Comparison of ENCODE assay signal across 18 cellular contexts in the genomic region with DNA sequence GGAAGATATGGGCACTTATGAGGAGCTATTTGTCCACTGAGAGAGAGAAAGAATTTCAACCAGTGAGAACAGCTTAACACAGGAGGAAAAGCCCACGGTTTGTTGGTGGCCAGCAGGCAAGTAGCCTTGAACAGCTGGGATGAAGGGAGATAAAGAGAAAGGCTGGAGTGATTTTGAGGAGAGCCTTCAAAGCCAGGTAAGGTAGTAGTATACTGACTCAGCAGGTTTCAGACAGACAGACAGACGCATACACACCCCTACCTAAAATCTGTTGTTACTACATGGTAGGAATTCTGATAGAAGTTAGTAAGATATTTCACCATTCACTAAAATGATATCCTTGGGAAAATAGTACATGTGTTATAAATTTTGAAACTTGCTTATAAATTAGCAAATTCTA.
A peak's percentile ranks its signal among the peaks of the same experiment; 100 is the strongest.
DNase-seq lines count a peak whose midpoint lies in the region; ATAC-seq, FAIRE-seq and TF ChIP-seq lines count a peak whose summit lies in the region.
"Had no signal": no experiment of that assay in that cellular context is flagged by ENCODE, and none has a peak within 500 bp of the region (broad histone marks: within the 10 kb centered on the region; RNA-seq: fewer than 3 reads in every experiment).

No MANE protein-coding gene starts in this region.

- no peaks in the 10 kb centered on the region for H3K27me3 ChIP-seq in endothelial cell of umbilical vein (ENCODE audit: control insufficient read depth in 2 of 2, insufficient read depth in 2 of 2, low read length in 2 of 2)
- H3K27me3 ChIP-seq in trophoblast cell (ENCODE audit: insufficient read depth, low read length), result no peaks in the 10 kb centered on the region

- no peak for TF ChIP-seq POLR2A in A549 (IDR thresholded peaks at IDR 0.05; ENCODE audit: low read length)
- no peak for TF ChIP-seq POLR2A in endothelial cell of umbilical vein (IDR thresholded peaks at IDR 0.05; ENCODE audit: low read depth, low read length)

- no peak overlapping the region for H3K23ac ChIP-seq in trophoblast cell (ENCODE audit: low read length)

- H3K9me3 Mint-ChIP-seq in HFFc6, result peaks cover 14% of the 10 kb centered on the region; the same call in 1 of the 2 replicates
- peaks cover 2% of the 10 kb centered on the region for H3K9me3 Mint-ChIP-seq in activated CD8-positive, alpha-beta memory T cell treated with anti-CD3 and anti-CD28 coated beads, Interleukin-2, amount 10 ng/mL, durations not matched to agents 7 days and 5 days (ENCODE audit: low read depth)
- H3K9me3 Mint-ChIP-seq in activated CD8-positive, alpha-beta T cell treated with anti-CD3 and anti-CD28 coated beads for 36 hours, result peaks cover 2% of the 10 kb centered on the region
- H3K9me3 Mint-ChIP-seq: immature natural killer cell; stimulated activated naive CD8-positive, alpha-beta T cell treated with anti-CD3 and anti-CD28 coated beads, Interleukin-15, Interleukin-2, amounts not matched to agents 100 ng/mL and 50 ng/mL, for 24 hours had no signal

- ATAC-seq in A549 (0 out of 6 replicates have a peak, but pooled peaks of 1 of the 2 experiments have one; percentile 24), GM21381 (IDR thresholded peaks at IDR 0.05; ENCODE audit: unreplicated experiment) (no peak)
- ATAC-seq in activated CD8-positive, alpha-beta memory T cell treated with anti-CD3 and anti-CD28 coated beads, Interleukin-2, amount 10 ng/mL, durations not matched to agents 7 days and 5 days, result no peak
- no peak for ATAC-seq in activated CD8-positive, alpha-beta T cell treated with anti-CD3 and anti-CD28 coated beads for 36 hours

- H3K27me3 Mint-ChIP-seq in HFFc6 (ENCODE audit: insufficient read depth), result 0 out of 2 replicates have a peak, but pooled peaks cover 3% of the 10 kb centered on the region
- no peaks in the 10 kb centered on the region for H3K27me3 Mint-ChIP-seq in activated CD8-positive, alpha-beta memory T cell treated with anti-CD3 and anti-CD28 coated beads, Interleukin-2, amount 10 ng/mL, durations not matched to agents 7 days and 5 days
- H3K27me3 Mint-ChIP-seq in activated CD8-positive, alpha-beta T cell treated with anti-CD3 and anti-CD28 coated beads for 36 hours, result no peaks in the 10 kb centered on the region
- H3K27me3 Mint-ChIP-seq: activated CD4-positive, alpha-beta T cell treated with anti-CD3 and anti-CD28 coated beads, Interleukin-2, amount 10 ng/mL, durations not matched to agents 24 days and 14 days; CD4-positive, alpha-beta memory T cell; stimulated activated naive CD8-positive, alpha-beta T cell treated with anti-CD3 and anti-CD28 coated beads, Interleukin-15, Interleukin-2, amounts not matched to agents 100 ng/mL and 50 ng/mL, for 24 hours had no signal

- H3K4me1 ChIP-seq in A549 (no peaks in the 10 kb centered on the region), endothelial cell of umbilical vein (ENCODE audit: control insufficient read depth, extremely low read depth, insufficient read depth, low read length) (peaks cover 33% of the 10 kb centered on the region), trophoblast cell (ENCODE audit: control insufficient read depth in 1 of 2, insufficient read depth in 2 of 2, low read length in 2 of 2) (peaks cover 8 to 16% of the 10 kb centered on the region in 2 experiments)

- WGBS in A549 (ENCODE audit: missing lambda C conversion rate), result 87% methylated on average over 2 of the region's 2 CpGs
- WGBS in trophoblast cell (ENCODE audit: extremely low coverage, insufficient coverage, insufficient read length), result no CpG with 5 or more reads among the region's 2 CpGs

- H3K36me3 ChIP-seq in endothelial cell of umbilical vein (ENCODE audit: control insufficient read depth in 2 of 2, extremely low read depth in 1 of 2, insufficient read depth in 2 of 2, low read length in 2 of 2), result peaks cover 0 to 9% of the 10 kb centered on the region in 2 experiments
- H3K36me3 ChIP-seq in trophoblast cell (ENCODE audit: control insufficient read depth in 1 of 2, insufficient read depth in 2 of 2, low read length in 2 of 2), result no peaks in the 10 kb centered on the region

- H3K4me1 Mint-ChIP-seq in HFFc6 (ENCODE audit: low read depth), result peaks cover 94% of the 10 kb centered on the region
- peaks cover 1% of the 10 kb centered on the region for H3K4me1 Mint-ChIP-seq in activated CD8-positive, alpha-beta memory T cell treated with anti-CD3 and anti-CD28 coated beads, Interleukin-2, amount 10 ng/mL, durations not matched to agents 7 days and 5 days
- H3K4me1 Mint-ChIP-seq in activated CD8-positive, alpha-beta T cell treated with anti-CD3 and anti-CD28 coated beads for 36 hours (ENCODE audit: low read depth), result no peaks in the 10 kb centered on the region
- H3K4me1 Mint-ChIP-seq: activated CD4-positive, alpha-beta T cell treated with anti-CD3 and anti-CD28 coated beads, Interleukin-2, amount 10 ng/mL, durations not matched to agents 24 days and 14 days; CD4-positive, alpha-beta memory T cell; immature natural killer cell had no signal

- no peak overlapping the region for H2BK120ac ChIP-seq in trophoblast cell (ENCODE audit: insufficient read depth, low read length, poor library complexity)

- H2BK5ac ChIP-seq in trophoblast cell (ENCODE audit: low read depth, low read length, poor library complexity), result peak overlapping the region; percentile 28

- no peak for FAIRE-seq in A549 (lab: Jason Lieb, UNC)
- no peak for FAIRE-seq in endothelial cell of umbilical vein (lab: Jason Lieb, UNC)

- H3K36me3 Mint-ChIP-seq in HFFc6 (ENCODE audit: low read depth), result peaks cover 41% of the 10 kb centered on the region
- peaks cover 1% of the 10 kb centered on the region for H3K36me3 Mint-ChIP-seq in activated CD8-positive, alpha-beta memory T cell treated with anti-CD3 and anti-CD28 coated beads, Interleukin-2, amount 10 ng/mL, durations not matched to agents 7 days and 5 days
- no peaks in the 10 kb centered on the region for H3K36me3 Mint-ChIP-seq in activated CD8-positive, alpha-beta T cell treated with anti-CD3 and anti-CD28 coated beads for 36 hours (ENCODE audit: low read depth)

- H3K27ac Mint-ChIP-seq in HFFc6, result peak overlapping the region; percentile 43
- no peak overlapping the region for H3K27ac Mint-ChIP-seq in activated CD8-positive, alpha-beta memory T cell treated with anti-CD3 and anti-CD28 coated beads, Interleukin-2, amount 10 ng/mL, durations not matched to agents 7 days and 5 days
- no peak overlapping the region for H3K27ac Mint-ChIP-seq in activated CD8-positive, alpha-beta T cell treated with anti-CD3 and anti-CD28 coated beads for 36 hours
- H3K27ac Mint-ChIP-seq: activated CD4-positive, alpha-beta T cell treated with anti-CD3 and anti-CD28 coated beads, Interleukin-2, amount 10 ng/mL, durations not matched to agents 24 days and 14 days; stimulated activated naive CD8-positive, alpha-beta T cell treated with anti-CD3 and anti-CD28 coated beads, Interleukin-15, Interleukin-2, amounts not matched to agents 100 ng/mL and 50 ng/mL, for 24 hours had no signal

- peaks cover 24% of the 10 kb centered on the region for H3K79me1 ChIP-seq in trophoblast cell (ENCODE audit: low read length)

- no peak overlapping the region for H4K12ac ChIP-seq in trophoblast cell (ENCODE audit: low read depth, low read length)

- H3K9ac ChIP-seq in endothelial cell of umbilical vein (replicated peaks; ENCODE audit: extremely low read depth, insufficient read depth, low read length) (no peak overlapping the region), trophoblast cell (ENCODE audit: low read length) (no peak overlapping the region)

- intact Hi-C loops in endothelial cell of umbilical vein (cut with micrococcal nuclease), result no loop called here
- intact Hi-C loops in activated CD8-positive, alpha-beta T cell treated with anti-CD3 and anti-CD28 coated beads for 36 hours (cut with micrococcal nuclease), result loop anchor here (10.0 kb wide), 1 partner anchor 189 kb away; no protein-coding TSS in a partner anchor

- peaks cover 3% of the 10 kb centered on the region for H4K20me1 ChIP-seq in endothelial cell of umbilical vein (replicated peaks; ENCODE audit: control insufficient read depth, extremely low read depth, insufficient read depth, low read length)

- dilution Hi-C loops in endothelial cell of umbilical vein (cut with MboI; ENCODE audit: extremely low pct_ligation_motif_present, low sequenced_read_pairs), result no loop called here

- no peak overlapping the region for H3K4ac ChIP-seq in trophoblast cell (ENCODE audit: low read depth, low read length)

- H3K9me3 ChIP-seq in A549, result no peaks in the 10 kb centered on the region
- no peaks in the 10 kb centered on the region for H3K9me3 ChIP-seq in endothelial cell of umbilical vein (replicated peaks; ENCODE audit: control insufficient read depth, insufficient read depth, low read length)
- no peaks in the 10 kb centered on the region for H3K9me3 ChIP-seq in trophoblast cell (ENCODE audit: insufficient read depth, low read depth, low read length)

- peaks cover 25% of the 10 kb centered on the region for H3K79me2 ChIP-seq in endothelial cell of umbilical vein (ENCODE audit: control insufficient read depth, insufficient read depth, low read length)
- H3K79me2 ChIP-seq in trophoblast cell (ENCODE audit: control insufficient read depth, insufficient read depth, low read length, poor library complexity), result peaks cover 2% of the 10 kb centered on the region

- DNase-seq in A549 (ENCODE audit: low read depth in 1 of 2, low spot score in 1 of 2), result no peak
- DNase-seq in HFFc6, result no peak
- no peak for DNase-seq in endothelial cell of umbilical vein (ENCODE audit: low read depth, low spot score)
- DNase-seq in trophoblast cell, result peak in 1 of 2 donors; percentile 49
- no peak for DNase-seq in activated CD8-positive, alpha-beta memory T cell treated with anti-CD3 and anti-CD28 coated beads, Interleukin-2, amount 10 ng/mL, durations not matched to agents 7 days and 5 days
- no peak for DNase-seq in GOT3 (lab: John Stamatoyannopoulos, UW)
- DNase-seq in activated CD8-positive, alpha-beta T cell treated with anti-CD3 and anti-CD28 coated beads for 36 hours, result no peak
- DNase-seq: activated CD4-positive, alpha-beta T cell treated with anti-CD3 and anti-CD28 coated beads, Interleukin-2, amount 10 ng/mL, durations not matched to agents 24 days and 14 days; activated naive CD4-positive, alpha-beta T cell treated with Interleukin-2 at 50 U/mL for 16 hours; activated T-cell treated with anti-CD3 and anti-CD28 coated beads for 4 hours; anterior cingulate cortex; CD4-positive, alpha-beta memory T cell; head of caudate nucleus; immature natural killer cell; NCI-H1105; NCI-H526 had no signal

- H3K18ac ChIP-seq in trophoblast cell (ENCODE audit: low read length), result no peak overlapping the region

- H4K8ac ChIP-seq in trophoblast cell (ENCODE audit: low read depth, low read length), result no peak overlapping the region

- no peak overlapping the region for H4K91ac ChIP-seq in trophoblast cell (ENCODE audit: low read depth, low read length)

- POLR2A ChIA-PET in A549 (lab: Yijun Ruan, JAX) (no interaction called here), endothelial cell of umbilical vein (lab: Charles Lee) (no interaction called here)
- POLR2A ChIA-PET in activated CD8-positive, alpha-beta T cell treated with anti-CD3 and anti-CD28 coated beads for 36 hours (lab: Charles Lee), result no interaction called here

- no peak for TF ChIP-seq EP300 in A549 (IDR thresholded peaks at IDR 0.05)

- no peak for TF ChIP-seq RAD21 in A549 (conservative IDR thresholded peaks at IDR 0.05 in 1 of 2, IDR thresholded peaks at IDR 0.05 in 1 of 2)

- H3K4me3 ChIP-seq in A549 (no peak overlapping the region), endothelial cell of umbilical vein (replicated peaks in 1 of 3; ENCODE audit: insufficient read depth in 1 of 3, low read depth in 1 of 3, low read length in 3 of 3) (no peak overlapping the region), trophoblast cell (ENCODE audit: low read depth, low read length) (no peak overlapping the region)

- no peaks in the 10 kb centered on the region for H3K9me1 ChIP-seq in endothelial cell of umbilical vein (replicated peaks; ENCODE audit: control insufficient read depth, extremely low read depth, insufficient read depth, low read length)

- BruUV-seq in endothelial cell of umbilical vein (replicated peaks; lab: Mats Ljungman, UMichigan), result no TSS peak

- no peak for TF ChIP-seq CTCF in A549 (IDR thresholded peaks at IDR 0.05)
- no peak for TF ChIP-seq CTCF in HFFc6 (IDR thresholded peaks at IDR 0.05)
- TF ChIP-seq CTCF in endothelial cell of umbilical vein (IDR thresholded peaks at IDR 0.05; ENCODE audit: extremely low read depth in 1 of 2, insufficient read depth in 1 of 2, low read depth in 1 of 2, low read length in 2 of 2), result no peak
- TF ChIP-seq CTCF in activated CD8-positive, alpha-beta T cell treated with anti-CD3 and anti-CD28 coated beads for 36 hours (IDR thresholded peaks at IDR 0.05), result no peak

- H3K27ac ChIP-seq in A549 (no peak overlapping the region), endothelial cell of umbilical vein (ENCODE audit: insufficient read depth, low read depth, low read length) (peak overlapping the region; percentile 35), trophoblast cell (ENCODE audit: low read depth, low read length) (peak overlapping the region; percentile 91)

- CTCF ChIA-PET in A549 (lab: Yijun Ruan, JAX) (interaction anchor here (0.6 to 1.9 kb wide), 2 partner anchors 138 to 193 kb away, joined by 3 to 6 read pairs; no protein-coding TSS in a partner anchor), endothelial cell of umbilical vein (lab: Charles Lee) (interaction anchor here (1.0 to 6.4 kb wide), 8 partner anchors 10 to 194 kb away, joined by 3 to 79 read pairs (median 7); no protein-coding TSS in a partner anchor)
- CTCF ChIA-PET in activated CD8-positive, alpha-beta memory T cell treated with anti-CD3 and anti-CD28 coated beads, Interleukin-2, amount 10 ng/mL, durations not matched to agents 7 days and 5 days (lab: Charles Lee), result interaction anchor here (1.5 kb wide), 1 partner anchor 109 kb away, joined by 5 read pairs; no protein-coding TSS in a partner anchor
- CTCF ChIA-PET in activated CD8-positive, alpha-beta T cell treated with anti-CD3 and anti-CD28 coated beads for 36 hours (lab: Charles Lee), result interaction anchor here (2.1 to 3.6 kb wide), 2 partner anchors 89 to 114 kb away, joined by 8 to 10 read pairs; a partner anchor contains a TSS

- no peak overlapping the region for H2AK5ac ChIP-seq in trophoblast cell (ENCODE audit: low read length)

- no peak overlapping the region for H3K4me3 Mint-ChIP-seq in HFFc6
- no peak overlapping the region for H3K4me3 Mint-ChIP-seq in activated CD8-positive, alpha-beta memory T cell treated with anti-CD3 and anti-CD28 coated beads, Interleukin-2, amount 10 ng/mL, durations not matched to agents 7 days and 5 days
- H3K4me3 Mint-ChIP-seq in activated CD8-positive, alpha-beta T cell treated with anti-CD3 and anti-CD28 coated beads for 36 hours, result no peak overlapping the region
- H3K4me3 Mint-ChIP-seq: activated CD4-positive, alpha-beta T cell treated with anti-CD3 and anti-CD28 coated beads, Interleukin-2, amount 10 ng/mL, durations not matched to agents 24 days and 14 days; CD4-positive, alpha-beta memory T cell; immature natural killer cell; stimulated activated naive CD8-positive, alpha-beta T cell treated with anti-CD3 and anti-CD28 coated beads, Interleukin-15, Interleukin-2, amounts not matched to agents 100 ng/mL and 50 ng/mL, for 24 hours had no signal

- H2AFZ ChIP-seq in endothelial cell of umbilical vein (ENCODE audit: low read depth, low read length) (no peak overlapping the region), trophoblast cell (ENCODE audit: insufficient read depth, low read length, poor library complexity) (no peak overlapping the region)

- H3K14ac ChIP-seq in trophoblast cell (ENCODE audit: low read length), result peak overlapping the region; percentile 59

- H2BK12ac ChIP-seq in trophoblast cell (ENCODE audit: low read length), result no peak overlapping the region

- H3K4me2 ChIP-seq in A549 (no peak overlapping the region), endothelial cell of umbilical vein (ENCODE audit: insufficient read depth, low read length) (no peak overlapping the region), trophoblast cell (ENCODE audit: low read length) (no peak overlapping the region)

Comparison
In these comparisons a context has a peak if more than half of its experiments do, and no peak if none do; other contexts are left out.
1. H3K27ac ChIP-seq: peak in endothelial cell of umbilical vein (single experiment) and trophoblast cell (single experiment); none in A549 (0 of 2).